ENCODE assay signal across 1 cellular context in genomic region chr2:180130403-180130802, GRCh38.
TF ChIP-seq lines count a peak whose summit lies in the region.

No MANE protein-coding gene starts in this region.

TF ChIP-seq in SK-N-SH, 30 proteins besides CTCF, POLR2A, EP300 and RAD21 (continued from another document):
- TF ChIP-seq PBX3 (IDR thresholded peaks at IDR 0.05) (peak; percentile 47; the same call in 1 of the 2 replicates), TCF12 (IDR thresholded peaks at IDR 0.05) (0 out of 2 replicates have a peak, but pooled peaks have one; percentile 10), MEF2A (IDR thresholded peaks at IDR 0.05; ENCODE audit: borderline replicate concordance, low read depth) (no peak), NFIC (IDR thresholded peaks at IDR 0.05; ENCODE audit: borderline replicate concordance) (no peak), FOSL2 (IDR thresholded peaks at IDR 0.05; ENCODE audit: borderline replicate concordance, low read depth) (peak; percentile 69; the same call in 1 of the 2 replicates), JUND (IDR thresholded peaks at IDR 0.05) (peak; percentile 26; the same call in 1 of the 2 replicates)
